ENCODE assay signal across 1 cellular context in genomic region chr17:78965369-78965982, GRCh38.
TF ChIP-seq lines count a peak whose summit lies in the region.

No MANE protein-coding gene starts in this region.

TF ChIP-seq in HepG2, 621 proteins besides CTCF, POLR2A, EP300 and RAD21 (continues in another document):
- TF ChIP-seq PLRG1 (conservative IDR thresholded peaks at IDR 0.05) (no peak), MAF1 (CRISPR knock-in tag; IDR thresholded peaks at IDR 0.05; ENCODE audit: borderline replicate concordance) (no peak), ETV5 (CRISPR knock-in tag; IDR thresholded peaks at IDR 0.05; ENCODE audit: borderline replicate concordance) (0 out of 2 replicates have a peak, but pooled peaks have one; percentile 15), ZFP36 (IDR thresholded peaks at IDR 0.05; ENCODE audit: borderline replicate concordance, low read depth, low read length, partially characterized antibody) (no peak), HDAC6 (IDR thresholded peaks at IDR 0.05; ENCODE audit: low read depth, low read length) (no peak), GTF3A (CRISPR knock-in tag; conservative IDR thresholded peaks at IDR 0.05) (no peak), ARID3A (IDR thresholded peaks at IDR 0.05; ENCODE audit: low read depth, low read length) (no peak), GLI4 (CRISPR knock-in tag; IDR thresholded peaks at IDR 0.05; ENCODE audit: borderline replicate concordance) (no peak), SALL1 (CRISPR knock-in tag; IDR thresholded peaks at IDR 0.05) (0 out of 2 replicates have a peak, but pooled peaks have one; percentile 7), SOX13 (IDR thresholded peaks at IDR 0.05) (no peak), SOX13 (CRISPR knock-in tag; conservative IDR thresholded peaks at IDR 0.05 in 1 of 2, IDR thresholded peaks at IDR 0.05 in 1 of 2) (no peak), E2F2 (CRISPR knock-in tag; IDR thresholded peaks at IDR 0.05; ENCODE audit: borderline replicate concordance) (0 out of 2 replicates have a peak, but pooled peaks have one; percentile 12), ZNF383 (CRISPR knock-in tag; IDR thresholded peaks at IDR 0.05; ENCODE audit: borderline replicate concordance) (no peak), MXD4 (CRISPR knock-in tag; IDR thresholded peaks at IDR 0.05) (no peak), SNAPC2 (CRISPR knock-in tag; IDR thresholded peaks at IDR 0.05) (no peak), HMGXB3 (CRISPR knock-in tag; IDR thresholded peaks at IDR 0.05; ENCODE audit: borderline replicate concordance) (no peak), RNF219 (CRISPR knock-in tag; IDR thresholded peaks at IDR 0.05) (no peak), ZNF703 (CRISPR knock-in tag; IDR thresholded peaks at IDR 0.05; ENCODE audit: borderline replicate concordance) (no peak), ZC3H4 (CRISPR knock-in tag; IDR thresholded peaks at IDR 0.05; ENCODE audit: borderline replicate concordance) (no peak), ZNF225 (CRISPR knock-in tag; IDR thresholded peaks at IDR 0.05) (no peak), ZNF367 (CRISPR knock-in tag; IDR thresholded peaks at IDR 0.05; ENCODE audit: borderline replicate concordance) (no peak), TBL1XR1 (IDR thresholded peaks at IDR 0.05; ENCODE audit: borderline replicate concordance, low read length, partially characterized antibody) (no peak), ZNF7 (CRISPR knock-in tag; IDR thresholded peaks at IDR 0.05) (no peak), RORA (CRISPR knock-in tag; IDR thresholded peaks at IDR 0.05) (no peak), RARA (CRISPR knock-in tag; IDR thresholded peaks at IDR 0.05) (peak; percentile 42; the same call in 1 of the 2 replicates), ZNF749 (CRISPR knock-in tag; IDR thresholded peaks at IDR 0.05; ENCODE audit: borderline replicate concordance) (no peak), HHEX (CRISPR knock-in tag; IDR thresholded peaks at IDR 0.05) (no peak), WIZ (CRISPR knock-in tag; IDR thresholded peaks at IDR 0.05) (no peak), ZNF30 (CRISPR knock-in tag; IDR thresholded peaks at IDR 0.05) (no peak), MTF1 (CRISPR knock-in tag; IDR thresholded peaks at IDR 0.05) (peak; percentile 96), NR2F6 (IDR thresholded peaks at IDR 0.05) (no peak), NR2F6 (CRISPR knock-in tag; IDR thresholded peaks at IDR 0.05) (0 out of 2 replicates have a peak, but pooled peaks have one; percentile 25), GFI1 (CRISPR knock-in tag; IDR thresholded peaks at IDR 0.05; ENCODE audit: borderline replicate concordance) (no peak), SNRNP70 (IDR thresholded peaks at IDR 0.05; ENCODE audit: low read depth, low read length) (no peak), TFAP4 (IDR thresholded peaks at IDR 0.05; ENCODE audit: borderline replicate concordance, low read depth) (no peak), ZNF431 (CRISPR knock-in tag; IDR thresholded peaks at IDR 0.05; ENCODE audit: borderline replicate concordance, low read depth) (no peak), KAT7 (CRISPR knock-in tag; IDR thresholded peaks at IDR 0.05; ENCODE audit: borderline replicate concordance) (no peak), ZC3H13 (CRISPR knock-in tag; IDR thresholded peaks at IDR 0.05) (no peak), E2F5 (CRISPR knock-in tag; conservative IDR thresholded peaks at IDR 0.05) (no peak), ZFX (CRISPR knock-in tag; IDR thresholded peaks at IDR 0.05; ENCODE audit: low read depth) (0 out of 2 replicates have a peak, but pooled peaks have one; percentile 16), ZBTB26 (CRISPR knock-in tag; IDR thresholded peaks at IDR 0.05; ENCODE audit: borderline replicate concordance) (no peak), MAZ (IDR thresholded peaks at IDR 0.05; ENCODE audit: borderline replicate concordance, low read depth, low read length) (0 out of 2 replicates have a peak, but pooled peaks have one; percentile 23), MAZ (CRISPR knock-in tag; IDR thresholded peaks at IDR 0.05; ENCODE audit: low read depth) (no peak), MIXL1 (CRISPR knock-in tag; IDR thresholded peaks at IDR 0.05) (0 out of 2 replicates have a peak, but pooled peaks have one; percentile 12)
- TF ChIP-seq, protein P1, sequence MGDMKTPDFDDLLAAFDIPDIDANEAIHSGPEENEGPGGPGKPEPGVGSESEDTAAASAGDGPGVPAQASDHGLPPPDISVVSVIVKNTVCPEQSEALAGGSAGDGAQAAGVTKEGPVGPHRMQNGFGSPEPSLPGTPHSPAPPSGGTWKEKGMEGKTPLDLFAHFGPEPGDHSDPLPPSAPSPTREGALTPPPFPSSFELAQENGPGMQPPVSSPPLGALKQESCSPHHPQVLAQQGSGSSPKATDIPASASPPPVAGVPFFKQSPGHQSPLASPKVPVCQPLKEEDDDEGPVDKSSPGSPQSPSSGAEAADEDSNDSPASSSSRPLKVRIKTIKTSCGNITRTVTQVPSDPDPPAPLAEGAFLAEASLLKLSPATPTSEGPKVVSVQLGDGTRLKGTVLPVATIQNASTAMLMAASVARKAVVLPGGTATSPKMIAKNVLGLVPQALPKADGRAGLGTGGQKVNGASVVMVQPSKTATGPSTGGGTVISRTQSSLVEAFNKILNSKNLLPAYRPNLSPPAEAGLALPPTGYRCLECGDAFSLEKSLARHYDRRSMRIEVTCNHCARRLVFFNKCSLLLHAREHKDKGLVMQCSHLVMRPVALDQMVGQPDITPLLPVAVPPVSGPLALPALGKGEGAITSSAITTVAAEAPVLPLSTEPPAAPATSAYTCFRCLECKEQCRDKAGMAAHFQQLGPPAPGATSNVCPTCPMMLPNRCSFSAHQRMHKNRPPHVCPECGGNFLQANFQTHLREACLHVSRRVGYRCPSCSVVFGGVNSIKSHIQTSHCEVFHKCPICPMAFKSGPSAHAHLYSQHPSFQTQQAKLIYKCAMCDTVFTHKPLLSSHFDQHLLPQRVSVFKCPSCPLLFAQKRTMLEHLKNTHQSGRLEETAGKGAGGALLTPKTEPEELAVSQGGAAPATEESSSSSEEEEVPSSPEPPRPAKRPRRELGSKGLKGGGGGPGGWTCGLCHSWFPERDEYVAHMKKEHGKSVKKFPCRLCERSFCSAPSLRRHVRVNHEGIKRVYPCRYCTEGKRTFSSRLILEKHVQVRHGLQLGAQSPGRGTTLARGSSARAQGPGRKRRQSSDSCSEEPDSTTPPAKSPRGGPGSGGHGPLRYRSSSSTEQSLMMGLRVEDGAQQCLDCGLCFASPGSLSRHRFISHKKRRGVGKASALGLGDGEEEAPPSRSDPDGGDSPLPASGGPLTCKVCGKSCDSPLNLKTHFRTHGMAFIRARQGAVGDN (CRISPR knock-in tag; IDR thresholded peaks at IDR 0.05), result peak; percentile 29
- TF ChIP-seq, protein P2, sequence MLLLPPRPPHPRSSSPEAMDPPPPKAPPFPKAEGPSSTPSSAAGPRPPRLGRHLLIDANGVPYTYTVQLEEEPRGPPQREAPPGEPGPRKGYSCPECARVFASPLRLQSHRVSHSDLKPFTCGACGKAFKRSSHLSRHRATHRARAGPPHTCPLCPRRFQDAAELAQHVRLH (CRISPR knock-in tag; IDR thresholded peaks at IDR 0.05; ENCODE audit: borderline replicate concordance, low read depth), result peak; percentile 47; the same call in 1 of the 2 replicates
- TF ChIP-seq, protein P3, sequence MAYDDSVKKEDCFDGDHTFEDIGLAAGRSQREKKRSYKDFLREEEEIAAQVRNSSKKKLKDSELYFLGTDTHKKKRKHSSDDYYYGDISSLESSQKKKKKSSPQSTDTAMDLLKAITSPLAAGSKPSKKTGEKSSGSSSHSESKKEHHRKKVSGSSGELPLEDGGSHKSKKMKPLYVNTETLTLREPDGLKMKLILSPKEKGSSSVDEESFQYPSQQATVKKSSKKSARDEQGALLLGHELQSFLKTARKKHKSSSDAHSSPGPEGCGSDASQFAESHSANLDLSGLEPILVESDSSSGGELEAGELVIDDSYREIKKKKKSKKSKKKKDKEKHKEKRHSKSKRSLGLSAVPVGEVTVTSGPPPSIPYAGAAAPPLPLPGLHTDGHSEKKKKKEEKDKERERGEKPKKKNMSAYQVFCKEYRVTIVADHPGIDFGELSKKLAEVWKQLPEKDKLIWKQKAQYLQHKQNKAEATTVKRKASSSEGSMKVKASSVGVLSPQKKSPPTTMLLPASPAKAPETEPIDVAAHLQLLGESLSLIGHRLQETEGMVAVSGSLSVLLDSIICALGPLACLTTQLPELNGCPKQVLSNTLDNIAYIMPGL (CRISPR knock-in tag; IDR thresholded peaks at IDR 0.05; ENCODE audit: borderline replicate concordance in 1 of 2, low read depth in 1 of 2), result no peak
